17 cellular contexts compared by ENCODE assay signal in genomic region chr17:1518410-1518809, GRCh38. TPM values are rescaled to one million over a fixed set of nuclear protein-coding genes. Genes with fewer than 3 reads are reported as not detected.
DNase-seq lines count a peak whose midpoint lies in the region; ATAC-seq and TF ChIP-seq lines count a peak whose summit lies in the region.
"Had no signal": no experiment of that assay in that cellular context is flagged by ENCODE, and none has a peak within 500 bp of the region (broad histone marks: within the 10 kb centered on the region; RNA-seq: fewer than 3 reads in every experiment).

No MANE protein-coding gene starts in this region.

- H3K4me3 Mint-ChIP-seq in stimulated activated naive CD8-positive, alpha-beta T cell treated with anti-CD3 and anti-CD28 coated beads, Interleukin-15, Interleukin-2, amounts not matched to agents 100 ng/mL and 50 ng/mL, for 24 hours: peak overlapping the region; percentile 88
- peak overlapping the region; percentile 88 for H3K4me3 Mint-ChIP-seq in WTC11

- H3K36me3 ChIP-seq in mesenchymal stem cell (ENCODE audit: control insufficient read depth in 1 of 2, insufficient read depth in 2 of 2, low read depth in 1 of 2, low read length in 2 of 2): peaks cover 36 to 51% of the 10 kb centered on the region in 2 experiments
- H3K36me3 ChIP-seq in esophagus squamous epithelium: peaks cover 0 to 64% (median 5%) of the 10 kb centered on the region in 3 donors
- H3K36me3 ChIP-seq: MG63 had no signal

- H3K18ac ChIP-seq in mesenchymal stem cell (ENCODE audit: low read depth in 1 of 2, low read length in 2 of 2): no peak overlapping the region

- H3K4ac ChIP-seq in mesenchymal stem cell (ENCODE audit: low read depth in 1 of 2, low read length in 2 of 2): no peak overlapping the region

- peaks cover 28% of the 10 kb centered on the region for H3K4me1 Mint-ChIP-seq in stimulated activated naive CD8-positive, alpha-beta T cell treated with anti-CD3 and anti-CD28 coated beads, Interleukin-15, Interleukin-2, amounts not matched to agents 100 ng/mL and 50 ng/mL, for 24 hours (ENCODE audit: low read depth)
- peaks cover 14% of the 10 kb centered on the region for H3K4me1 Mint-ChIP-seq in WTC11

- CTCF ChIA-PET in WTC11 (lab: Charles Lee): interaction anchor here (0.7 to 1.0 kb wide), 2 partner anchors 11 to 15 kb away, joined by 3 read pairs; no protein-coding TSS in a partner anchor

- H3K79me1 ChIP-seq in mesenchymal stem cell (replicated peaks; ENCODE audit: low read length, poor library complexity, severe bottlenecking): peaks cover 21% of the 10 kb centered on the region

- no peak overlapping the region for H4K8ac ChIP-seq in mesenchymal stem cell (ENCODE audit: low read length)

- H3K9me3 ChIP-seq in mesenchymal stem cell (ENCODE audit: control insufficient read depth, low read length): no peaks in the 10 kb centered on the region
- no peaks in the 10 kb centered on the region for H3K9me3 ChIP-seq in esophagus squamous epithelium
- H3K9me3 ChIP-seq: MG63, stomach had no signal

- H3K14ac ChIP-seq in mesenchymal stem cell (ENCODE audit: low read length in 2 of 2): no peak overlapping the region

- no peak overlapping the region for H4K91ac ChIP-seq in mesenchymal stem cell (ENCODE audit: low read length)

- H3K4me3 ChIP-seq in mesenchymal stem cell (ENCODE audit: insufficient read depth in 1 of 2, low read depth in 1 of 2, low read length in 2 of 2) (no peak overlapping the region), esophagus squamous epithelium (no peak overlapping the region)

- H3K27me3 ChIP-seq in mesenchymal stem cell (ENCODE audit: control insufficient read depth in 1 of 2, insufficient read depth in 1 of 2, low read length in 2 of 2) (no peaks in the 10 kb centered on the region), esophagus squamous epithelium (no peaks in the 10 kb centered on the region)
- H3K27me3 ChIP-seq: MG63, stomach had no signal

- TF ChIP-seq CTCF in WTC11 (IDR thresholded peaks at IDR 0.05) (no peak), esophagus squamous epithelium (IDR thresholded peaks at IDR 0.05) (no peak)

- H3K27ac ChIP-seq in mesenchymal stem cell (ENCODE audit: low read length, poor library complexity, severe bottlenecking) (no peak overlapping the region), esophagus squamous epithelium (no peak overlapping the region)
- H3K27ac ChIP-seq: GM23248 had no signal

- no peak overlapping the region for H2BK12ac ChIP-seq in mesenchymal stem cell (ENCODE audit: low read length in 2 of 2)

- no peaks in the 10 kb centered on the region for H3K27me3 Mint-ChIP-seq in stimulated activated naive CD8-positive, alpha-beta T cell treated with anti-CD3 and anti-CD28 coated beads, Interleukin-15, Interleukin-2, amounts not matched to agents 100 ng/mL and 50 ng/mL, for 24 hours
- H3K27me3 Mint-ChIP-seq in WTC11 (ENCODE audit: low read depth): no peaks in the 10 kb centered on the region

- no peak for DNase-seq in stimulated activated naive CD8-positive, alpha-beta T cell treated with anti-CD3 and anti-CD28 coated beads, Interleukin-15, Interleukin-2, amounts not matched to agents 100 U/mL and 50 U/mL, for 24 hours
- DNase-seq in WTC11 (ENCODE audit: low spot score) (no peak), mesenchymal stem cell (no peak), DMS53 treated with DMSO at 0.1 percent for 48 hours (lab: John Stamatoyannopoulos, UW; ENCODE audit: unreplicated experiment) (no peak), NCI-H2029 treated with DMSO at 0.1 percent for 48 hours (lab: John Stamatoyannopoulos, UW) (no peak), esophagus squamous epithelium (lab: John Stamatoyannopoulos, UW) (no peak), NCI-H69 (lab: John Stamatoyannopoulos, UW) (no peak)
- DNase-seq: activated CD8-positive, alpha-beta memory T cell treated with anti-CD3 and anti-CD28 coated beads for 24 hours; anterior cingulate cortex; C1 segment of cervical spinal cord; GDM1; GM23248; MG63; stimulated activated CD4-positive, alpha-beta T cell treated with anti-CD3 and anti-CD28 coated beads, Interleukin-4, amount 100 ng/mL, for 1 hour; stomach; SW 1271 had no signal

- H3K9me3 Mint-ChIP-seq in stimulated activated naive CD8-positive, alpha-beta T cell treated with anti-CD3 and anti-CD28 coated beads, Interleukin-15, Interleukin-2, amounts not matched to agents 100 ng/mL and 50 ng/mL, for 24 hours: no peaks in the 10 kb centered on the region
- H3K9me3 Mint-ChIP-seq in WTC11: no peaks in the 10 kb centered on the region

- peak overlapping the region; percentile 98 for H3K9ac ChIP-seq in mesenchymal stem cell (ENCODE audit: low read length)

- no peak overlapping the region for H2BK5ac ChIP-seq in mesenchymal stem cell (ENCODE audit: low read depth, low read length, poor library complexity, severe bottlenecking)

- peaks cover 7% of the 10 kb centered on the region for H3K4me1 ChIP-seq in mesenchymal stem cell (ENCODE audit: control insufficient read depth, insufficient read depth, low read depth, low read length)
- H3K4me1 ChIP-seq in esophagus squamous epithelium: peaks cover 13 to 41% (median 21%) of the 10 kb centered on the region in 3 donors

- no peak for ATAC-seq in stimulated activated naive CD8-positive, alpha-beta T cell treated with anti-CD3 and anti-CD28 coated beads, Interleukin-15, Interleukin-2, amounts not matched to agents 100 U/mL and 50 U/mL, for 24 hours
- no peak for ATAC-seq in WTC11

- no peak overlapping the region for H3K4me2 ChIP-seq in mesenchymal stem cell (ENCODE audit: low read length, poor library complexity, severe bottlenecking)

- POLR2A ChIA-PET in WTC11 (lab: Charles Lee): interaction anchor here (0.5 kb wide), 1 partner anchor 981 kb away, joined by 3 read pairs; no protein-coding TSS in a partner anchor

- H3K23ac ChIP-seq in mesenchymal stem cell (ENCODE audit: low read length in 2 of 2): peak overlapping the region in 1 of 2 experiments; percentile 60

- peaks cover 15% of the 10 kb centered on the region for H3K36me3 Mint-ChIP-seq in stimulated activated naive CD8-positive, alpha-beta T cell treated with anti-CD3 and anti-CD28 coated beads, Interleukin-15, Interleukin-2, amounts not matched to agents 100 ng/mL and 50 ng/mL, for 24 hours (ENCODE audit: low read depth)
- H3K36me3 Mint-ChIP-seq in WTC11: 0 out of 2 replicates have a peak, but pooled peaks cover 3% of the 10 kb centered on the region

- no peak overlapping the region for H2BK15ac ChIP-seq in mesenchymal stem cell (ENCODE audit: low read depth, poor library complexity, severe bottlenecking)

- peak overlapping the region; percentile 31 for H3K27ac Mint-ChIP-seq in stimulated activated naive CD8-positive, alpha-beta T cell treated with anti-CD3 and anti-CD28 coated beads, Interleukin-15, Interleukin-2, amounts not matched to agents 100 ng/mL and 50 ng/mL, for 24 hours
- H3K27ac Mint-ChIP-seq in WTC11: no peak overlapping the region

- no peak for TF ChIP-seq POLR2A in esophagus squamous epithelium (IDR thresholded peaks at IDR 0.05)

- H2AFZ ChIP-seq in mesenchymal stem cell (ENCODE audit: low read depth, low read length): no peak overlapping the region
- H2AFZ ChIP-seq: GM23248 had no signal

- no peak overlapping the region for H2BK120ac ChIP-seq in mesenchymal stem cell (ENCODE audit: low read depth, low read length)

- intact Hi-C loops in esophagus squamous epithelium (cut with DNase I): loop anchor here (10.0 kb wide), 2 partner anchors 154 to 254 kb away; no protein-coding TSS in a partner anchor

- 100% methylated on average over 2 of the region's 2 CpGs for WGBS in mesenchymal stem cell
- WGBS in esophagus squamous epithelium, 2 donors: 56 to 90% methylated on average over 2 of the region's 2 CpGs

- H2AK5ac ChIP-seq in mesenchymal stem cell (ENCODE audit: low read length, severe bottlenecking): no peak overlapping the region

TF ChIP-seq in WTC11, 78 proteins besides CTCF, POLR2A, EP300 and RAD21:
- TF ChIP-seq ZNF121 (CRISPR knock-in tag; IDR thresholded peaks at IDR 0.05) (no peak), ZSCAN18 (CRISPR knock-in tag; IDR thresholded peaks at IDR 0.05) (no peak), JUN (CRISPR knock-in tag; IDR thresholded peaks at IDR 0.05) (no peak), MLX (CRISPR knock-in tag; IDR thresholded peaks at IDR 0.05) (no peak)

RNA-seq across cellular contexts. Expression of gene INPP5K, which starts 2.0 kb away (rescaled TPM):
- total RNA-seq in WTC11 (2021): 17.1 to 26.8 TPM (median 18.5 TPM) in 3 replicates
- polyA plus RNA-seq in mesenchymal stem cell (2013, experiment 1 of 2): 18.7 TPM
- polyA plus RNA-seq in mesenchymal stem cell (2013, experiment 2 of 2): 20.5 TPM
- 10 to 100 TPM; 18.4 to 44.3 (median 35.0) TPM for total RNA-seq in esophagus squamous epithelium

RNA-seq across cellular contexts. Expression of gene MYO1C, which starts 25.9 kb away (rescaled TPM):
- total RNA-seq in WTC11 (2021): 73.6 to 83.2 TPM (median 80.3 TPM) in 3 replicates
- 112 TPM for polyA plus RNA-seq in mesenchymal stem cell (2013, experiment 1 of 2)
- polyA plus RNA-seq in mesenchymal stem cell (2013, experiment 2 of 2): 111 TPM
- total RNA-seq in esophagus squamous epithelium: 10 to 100 TPM; 62.0 to 80.5 (median 64.2) TPM

RNA-seq across cellular contexts. Expression of gene PITPNA, which starts 44.2 kb away (rescaled TPM):
- total RNA-seq in WTC11 (2021): 58.3 to 68.4 TPM (median 60.2 TPM) in 3 replicates
- 71.7 TPM for polyA plus RNA-seq in mesenchymal stem cell (2013, experiment 1 of 2)
- 78.4 TPM for polyA plus RNA-seq in mesenchymal stem cell (2013, experiment 2 of 2)
- 10 to 100 TPM; 40.2 to 81.9 (median 46.6) TPM for total RNA-seq in esophagus squamous epithelium
